Comparison of ENCODE assay signal across 8 cellular contexts in the genomic region with DNA sequence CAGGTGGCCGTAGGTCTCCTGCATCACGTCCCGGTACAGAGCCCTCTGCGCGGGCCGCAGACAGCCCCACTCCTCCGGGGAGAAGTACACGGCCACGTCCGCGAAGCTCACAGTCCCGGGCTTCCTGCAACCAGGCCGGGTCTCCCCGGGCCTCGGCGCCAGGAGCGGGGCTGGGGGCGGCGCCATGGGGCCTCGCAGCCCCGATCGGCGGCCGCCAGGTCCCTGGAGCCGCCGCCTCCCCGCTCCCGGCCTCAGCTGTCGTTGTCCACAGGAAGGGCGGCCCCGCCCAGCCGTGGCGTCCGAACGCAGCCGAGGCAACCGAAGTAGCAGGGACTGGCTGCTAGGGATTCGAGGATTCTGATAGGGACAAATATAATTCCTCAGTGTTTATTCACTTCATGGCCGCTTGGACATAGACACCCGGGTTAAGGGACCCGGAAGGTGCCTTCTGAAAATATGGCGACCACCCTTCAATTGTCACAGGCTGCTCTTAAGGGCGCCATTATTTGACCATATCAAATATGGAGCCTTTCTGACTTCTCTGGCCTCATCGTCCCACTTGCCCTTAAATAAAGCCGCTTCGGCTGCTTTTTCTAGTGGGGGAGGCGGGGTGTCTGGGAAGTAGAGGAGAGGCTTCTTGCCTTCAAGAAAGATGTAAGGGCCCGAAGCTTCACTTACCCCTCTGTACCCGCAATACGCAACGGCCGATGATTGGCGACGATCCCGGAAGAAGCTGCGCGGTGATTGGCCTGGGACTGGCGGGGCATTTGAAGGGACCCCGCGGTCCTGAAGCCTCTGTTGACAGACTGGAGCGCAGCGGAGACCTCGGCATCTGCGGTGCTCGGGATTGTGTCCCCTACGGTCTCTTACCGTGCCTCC. TPM values are rescaled to one million over a fixed set of nuclear protein-coding genes. Genes with fewer than 3 reads are reported as not detected.
DNase-seq lines count a peak whose midpoint lies in the region; ATAC-seq lines count a peak whose summit lies in the region.

ZNF688 (minus strand) TSS at position 271 of the 879 bp plus-strand sequence; CDS start at position 186, 85 bp downstream.

- in situ Hi-C loops in endometrial microvascular endothelial cells (cut with HindIII; ENCODE audit: inconsistent ontology term, low pct_unique_long_range_greater_than_20kb, low sequenced_read_pairs) = no loop called here

- H3K36me3 ChIP-seq in NT2/D1 (ENCODE audit: insufficient read depth, insufficient read length, low read length) = peaks cover under 1% of the 10 kb centered on the region

- H3K9ac ChIP-seq in NT2/D1 (ENCODE audit: insufficient read length, low read depth) = peak within 1 kb of the TSS; percentile 95

- ATAC-seq in GM21360 (IDR thresholded peaks at IDR 0.05; ENCODE audit: unreplicated experiment) = peak; percentile 55

- no peaks in the 10 kb centered on the region for H3K9me3 ChIP-seq in NT2/D1 (ENCODE audit: insufficient read depth, low read length)

- no peaks in the 10 kb centered on the region for H3K27me3 ChIP-seq in NT2/D1 (ENCODE audit: insufficient read depth, insufficient read length)

- H3K4me3 ChIP-seq in NT2/D1 (ENCODE audit: insufficient read length, low read depth) = peak within 1 kb of the TSS; percentile 82

- H3K4me1 ChIP-seq in NT2/D1 (ENCODE audit: insufficient read depth, insufficient read length) = peaks cover 6% of the 10 kb centered on the region

- DNase-seq in COLO668 (lab: John Stamatoyannopoulos, UW; ENCODE audit: unreplicated experiment) (peak; percentile 87), HUDEP-2 (lab: John Stamatoyannopoulos, UW; ENCODE audit: unreplicated experiment in 76 of 76) (peak in 75 of 76 experiments; percentile 50 to 97 (median 91)), NT2/D1 (ENCODE audit: low read depth, low spot score) (peak; percentile 91), mesenteric fat pad (ENCODE audit: low spot score) (peak; percentile 95)
- peak; percentile 95 for DNase-seq in activated CD8-positive, alpha-beta memory T cell treated with anti-CD3 and anti-CD28 coated beads, Interleukin-2, amount 50 U/mL, for 1 hour (ENCODE audit: extremely low read depth)
- DNase-seq in stimulated activated CD8-positive, alpha-beta memory T cell treated with anti-CD3 and anti-CD28 coated beads, Interleukin-15, amount 100 ng/mL, for 24 hours (ENCODE audit: low read depth) = peak; percentile 76

RNA-seq across cellular contexts. Expression of gene ZNF688, which starts in this region (rescaled TPM):
- total RNA-seq in endometrial microvascular endothelial cells (ENCODE audit: inconsistent ontology term) = 10.8 TPM
- total RNA-seq in mesenteric fat pad = 12.1 TPM

Comparison
In these comparisons a context has a peak if more than half of its experiments do, and no peak if none do; other contexts are left out.
1. Peak in every context shown above with its lines: DNase-seq, ATAC-seq and H3K4me3 ChIP-seq.